1 cellular context compared by ENCODE assay signal in genomic region chr12:68808388-68809189, GRCh38.
TF ChIP-seq lines count a peak whose summit lies in the region.

No MANE protein-coding gene starts in this region.

TF ChIP-seq in K562, 482 proteins besides CTCF, POLR2A, EP300 and RAD21 (continued from another document):
- TF ChIP-seq, protein P1, sequence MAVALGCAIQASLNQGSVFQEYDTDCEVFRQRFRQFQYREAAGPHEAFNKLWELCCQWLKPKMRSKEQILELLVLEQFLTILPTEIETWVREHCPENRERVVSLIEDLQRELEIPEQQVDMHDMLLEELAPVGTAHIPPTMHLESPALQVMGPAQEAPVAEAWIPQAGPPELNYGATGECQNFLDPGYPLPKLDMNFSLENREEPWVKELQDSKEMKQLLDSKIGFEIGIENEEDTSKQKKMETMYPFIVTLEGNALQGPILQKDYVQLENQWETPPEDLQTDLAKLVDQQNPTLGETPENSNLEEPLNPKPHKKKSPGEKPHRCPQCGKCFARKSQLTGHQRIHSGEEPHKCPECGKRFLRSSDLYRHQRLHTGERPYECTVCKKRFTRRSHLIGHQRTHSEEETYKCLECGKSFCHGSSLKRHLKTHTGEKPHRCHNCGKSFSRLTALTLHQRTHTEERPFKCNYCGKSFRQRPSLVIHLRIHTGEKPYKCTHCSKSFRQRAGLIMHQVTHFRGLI (CRISPR knock-in tag; IDR thresholded peaks at IDR 0.05) = no peak
- TF ChIP-seq CREB3L1 (IDR thresholded peaks at IDR 0.05; ENCODE audit: borderline replicate concordance, low read depth) = no peak
- TF ChIP-seq, protein P2, sequence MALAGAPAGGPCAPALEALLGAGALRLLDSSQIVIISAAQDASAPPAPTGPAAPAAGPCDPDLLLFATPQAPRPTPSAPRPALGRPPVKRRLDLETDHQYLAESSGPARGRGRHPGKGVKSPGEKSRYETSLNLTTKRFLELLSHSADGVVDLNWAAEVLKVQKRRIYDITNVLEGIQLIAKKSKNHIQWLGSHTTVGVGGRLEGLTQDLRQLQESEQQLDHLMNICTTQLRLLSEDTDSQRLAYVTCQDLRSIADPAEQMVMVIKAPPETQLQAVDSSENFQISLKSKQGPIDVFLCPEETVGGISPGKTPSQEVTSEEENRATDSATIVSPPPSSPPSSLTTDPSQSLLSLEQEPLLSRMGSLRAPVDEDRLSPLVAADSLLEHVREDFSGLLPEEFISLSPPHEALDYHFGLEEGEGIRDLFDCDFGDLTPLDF (CRISPR knock-in tag; IDR thresholded peaks at IDR 0.05) = no peak
- TF ChIP-seq REST (CRISPR knock-in tag; IDR thresholded peaks at IDR 0.05; ENCODE audit: low read depth) = no peak
- TF ChIP-seq NCOA4 (IDR thresholded peaks at IDR 0.05; ENCODE audit: partially characterized antibody) = no peak
- TF ChIP-seq, protein P3, sequence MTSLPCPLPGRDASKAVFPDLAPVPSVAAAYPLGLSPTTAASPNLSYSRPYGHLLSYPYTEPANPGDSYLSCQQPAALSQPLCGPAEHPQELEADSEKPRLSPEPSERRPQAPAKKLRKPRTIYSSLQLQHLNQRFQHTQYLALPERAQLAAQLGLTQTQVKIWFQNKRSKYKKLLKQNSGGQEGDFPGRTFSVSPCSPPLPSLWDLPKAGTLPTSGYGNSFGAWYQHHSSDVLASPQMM (CRISPR knock-in tag; IDR thresholded peaks at IDR 0.05) = no peak
- no peak for TF ChIP-seq RBM39 (optimal IDR thresholded peaks at IDR 0.05; ENCODE audit: low read depth, low read length)
- TF ChIP-seq, protein P4, sequence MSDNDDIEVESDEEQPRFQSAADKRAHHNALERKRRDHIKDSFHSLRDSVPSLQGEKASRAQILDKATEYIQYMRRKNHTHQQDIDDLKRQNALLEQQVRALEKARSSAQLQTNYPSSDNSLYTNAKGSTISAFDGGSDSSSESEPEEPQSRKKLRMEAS (CRISPR knock-in tag; IDR thresholded peaks at IDR 0.05) = 0 out of 2 replicates have a peak, but pooled peaks have one; percentile 58
- 0 out of 4 replicates have a peak, but pooled peaks of 1 of the 2 experiments have one; percentile 18 for TF ChIP-seq RCOR1 (IDR thresholded peaks at IDR 0.05; ENCODE audit: borderline replicate concordance in 1 of 2, low read depth in 2 of 2, low read length in 2 of 2)
- TF ChIP-seq FOXP1 (CRISPR knock-in tag; IDR thresholded peaks at IDR 0.05) = 0 out of 2 replicates have a peak, but pooled peaks have one; percentile 2
- TF ChIP-seq CREM (IDR thresholded peaks at IDR 0.05; ENCODE audit: low read depth) = peak; percentile 56
- 0 out of 4 replicates have a peak, but pooled peaks of 1 of the 2 experiments have one; percentile 53 for TF ChIP-seq ZNF318 (IDR thresholded peaks at IDR 0.05; ENCODE audit: borderline replicate concordance in 1 of 2, low read depth in 1 of 2)
- peak; percentile 78 for TF ChIP-seq NR2C1 (IDR thresholded peaks at IDR 0.05)
- peak; percentile 84 for TF ChIP-seq NR2C1 (tag; IDR thresholded peaks at IDR 0.05)
- peak; percentile 73 for TF ChIP-seq TAF1 (IDR thresholded peaks at IDR 0.05; ENCODE audit: control insufficient read depth, extremely low read depth, insufficient read depth, low read length, severe bottlenecking)
- peak; percentile 86 to 97 for TF ChIP-seq SIN3A (IDR thresholded peaks at IDR 0.05; ENCODE audit: borderline replicate concordance in 2 of 2, control insufficient read depth in 1 of 2, low read depth in 2 of 2, low read length in 2 of 2)
- no peak for TF ChIP-seq HNRNPLL (IDR thresholded peaks at IDR 0.05; ENCODE audit: low read depth, low read length, poor library complexity, severe bottlenecking)
- TF ChIP-seq, protein P5, sequence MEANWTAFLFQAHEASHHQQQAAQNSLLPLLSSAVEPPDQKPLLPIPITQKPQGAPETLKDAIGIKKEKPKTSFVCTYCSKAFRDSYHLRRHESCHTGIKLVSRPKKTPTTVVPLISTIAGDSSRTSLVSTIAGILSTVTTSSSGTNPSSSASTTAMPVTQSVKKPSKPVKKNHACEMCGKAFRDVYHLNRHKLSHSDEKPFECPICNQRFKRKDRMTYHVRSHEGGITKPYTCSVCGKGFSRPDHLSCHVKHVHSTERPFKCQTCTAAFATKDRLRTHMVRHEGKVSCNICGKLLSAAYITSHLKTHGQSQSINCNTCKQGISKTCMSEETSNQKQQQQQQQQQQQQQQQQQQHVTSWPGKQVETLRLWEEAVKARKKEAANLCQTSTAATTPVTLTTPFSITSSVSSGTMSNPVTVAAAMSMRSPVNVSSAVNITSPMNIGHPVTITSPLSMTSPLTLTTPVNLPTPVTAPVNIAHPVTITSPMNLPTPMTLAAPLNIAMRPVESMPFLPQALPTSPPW (CRISPR knock-in tag; IDR thresholded peaks at IDR 0.05) = no peak
- TF ChIP-seq U2AF1 (optimal IDR thresholded peaks at IDR 0.05; ENCODE audit: low read depth, low read length) = peak; percentile 1
- peak; percentile 63 for TF ChIP-seq CHD1 (IDR thresholded peaks at IDR 0.05; ENCODE audit: low read length)
- TF ChIP-seq, protein P6, sequence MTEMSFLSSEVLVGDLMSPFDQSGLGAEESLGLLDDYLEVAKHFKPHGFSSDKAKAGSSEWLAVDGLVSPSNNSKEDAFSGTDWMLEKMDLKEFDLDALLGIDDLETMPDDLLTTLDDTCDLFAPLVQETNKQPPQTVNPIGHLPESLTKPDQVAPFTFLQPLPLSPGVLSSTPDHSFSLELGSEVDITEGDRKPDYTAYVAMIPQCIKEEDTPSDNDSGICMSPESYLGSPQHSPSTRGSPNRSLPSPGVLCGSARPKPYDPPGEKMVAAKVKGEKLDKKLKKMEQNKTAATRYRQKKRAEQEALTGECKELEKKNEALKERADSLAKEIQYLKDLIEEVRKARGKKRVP (CRISPR knock-in tag; IDR thresholded peaks at IDR 0.05) = no peak
- TF ChIP-seq MAFG (tag; conservative IDR thresholded peaks at IDR 0.05) = peak; percentile 57
- no peak for TF ChIP-seq PHF20 (IDR thresholded peaks at IDR 0.05; ENCODE audit: partially characterized antibody)
- no peak for TF ChIP-seq SETDB1 (IDR thresholded peaks at IDR 0.05; ENCODE audit: low read length)
- TF ChIP-seq, protein P7, sequence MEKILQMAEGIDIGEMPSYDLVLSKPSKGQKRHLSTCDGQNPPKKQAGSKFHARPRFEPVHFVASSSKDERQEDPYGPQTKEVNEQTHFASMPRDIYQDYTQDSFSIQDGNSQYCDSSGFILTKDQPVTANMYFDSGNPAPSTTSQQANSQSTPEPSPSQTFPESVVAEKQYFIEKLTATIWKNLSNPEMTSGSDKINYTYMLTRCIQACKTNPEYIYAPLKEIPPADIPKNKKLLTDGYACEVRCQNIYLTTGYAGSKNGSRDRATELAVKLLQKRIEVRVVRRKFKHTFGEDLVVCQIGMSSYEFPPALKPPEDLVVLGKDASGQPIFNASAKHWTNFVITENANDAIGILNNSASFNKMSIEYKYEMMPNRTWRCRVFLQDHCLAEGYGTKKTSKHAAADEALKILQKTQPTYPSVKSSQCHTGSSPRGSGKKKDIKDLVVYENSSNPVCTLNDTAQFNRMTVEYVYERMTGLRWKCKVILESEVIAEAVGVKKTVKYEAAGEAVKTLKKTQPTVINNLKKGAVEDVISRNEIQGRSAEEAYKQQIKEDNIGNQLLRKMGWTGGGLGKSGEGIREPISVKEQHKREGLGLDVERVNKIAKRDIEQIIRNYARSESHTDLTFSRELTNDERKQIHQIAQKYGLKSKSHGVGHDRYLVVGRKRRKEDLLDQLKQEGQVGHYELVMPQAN (IDR thresholded peaks at IDR 0.05; ENCODE audit: borderline replicate concordance) = peak; percentile 84
- no peak for TF ChIP-seq TAF7 (tag; IDR thresholded peaks at IDR 0.05)
- TF ChIP-seq MTA3 (IDR thresholded peaks at IDR 0.05; ENCODE audit: borderline replicate concordance) = no peak; the same call in 1 of the 2 replicates
- no peak for TF ChIP-seq ATF1 (CRISPR knock-in tag; IDR thresholded peaks at IDR 0.05)
- peak; percentile 6; the same call in 1 of the 2 replicates for TF ChIP-seq ATF1 (tag; IDR thresholded peaks at IDR 0.05)
- peak; percentile 34; the same call in 1 of the 2 replicates for TF ChIP-seq ARID1B (IDR thresholded peaks at IDR 0.05)
- peak; percentile 23; the same call in 1 of the 2 replicates for TF ChIP-seq ETV5 (CRISPR knock-in tag; IDR thresholded peaks at IDR 0.05; ENCODE audit: low read depth)
- TF ChIP-seq HNRNPL (IDR thresholded peaks at IDR 0.05; ENCODE audit: low read depth, low read length) = no peak; the same call in 1 of the 2 replicates
- 0 out of 2 replicates have a peak, but pooled peaks have one; percentile 62 for TF ChIP-seq ZNF584 (CRISPR knock-in tag; IDR thresholded peaks at IDR 0.05; ENCODE audit: low read depth)
- TF ChIP-seq PURB (CRISPR knock-in tag; IDR thresholded peaks at IDR 0.05; ENCODE audit: low read depth) = no peak
TF ChIP-seq in K562: peak in this region for 80.
